Comparison of ENCODE assay signal across 2 cellular contexts in genomic region chr1:89887270-89887669, GRCh38.
A peak's percentile ranks its signal among the peaks of the same experiment; 100 is the strongest.
TF ChIP-seq lines count a peak whose summit lies in the region.

No MANE protein-coding gene starts in this region.

TF ChIP-seq in SK-N-SH treated with all-trans-retinoic acid at 6 μM for 48 hours, 23 proteins besides CTCF, POLR2A, EP300 and RAD21:
- no peak for TF ChIP-seq PATZ1 (CRISPR knock-in tag; IDR thresholded peaks at IDR 0.05; ENCODE audit: borderline replicate concordance)
- no peak for TF ChIP-seq POU6F1 (CRISPR knock-in tag; IDR thresholded peaks at IDR 0.05; ENCODE audit: borderline replicate concordance, low read depth)
- no peak for TF ChIP-seq BACH2 (CRISPR knock-in tag; IDR thresholded peaks at IDR 0.05; ENCODE audit: borderline replicate concordance)
- TF ChIP-seq ZNF8 (CRISPR knock-in tag; IDR thresholded peaks at IDR 0.05): no peak
- TF ChIP-seq ZNF565 (CRISPR knock-in tag; conservative IDR thresholded peaks at IDR 0.05; ENCODE audit: low read depth): no peak
- no peak for TF ChIP-seq TCF4 (CRISPR knock-in tag; IDR thresholded peaks at IDR 0.05; ENCODE audit: borderline replicate concordance)
- no peak for TF ChIP-seq OSR1 (CRISPR knock-in tag; IDR thresholded peaks at IDR 0.05)
- no peak for TF ChIP-seq RARB (CRISPR knock-in tag; IDR thresholded peaks at IDR 0.05)
- TF ChIP-seq TSHZ2 (CRISPR knock-in tag; IDR thresholded peaks at IDR 0.05): no peak
- TF ChIP-seq ISL1 (CRISPR knock-in tag; IDR thresholded peaks at IDR 0.05): peak; percentile 50; the same call in 1 of the 2 replicates
- no peak for TF ChIP-seq SNAI2 (CRISPR knock-in tag; IDR thresholded peaks at IDR 0.05)
- TF ChIP-seq PPARA (CRISPR knock-in tag; IDR thresholded peaks at IDR 0.05; ENCODE audit: borderline replicate concordance): no peak
- TF ChIP-seq TOX (CRISPR knock-in tag; IDR thresholded peaks at IDR 0.05; ENCODE audit: borderline replicate concordance): no peak
- TF ChIP-seq CREB5 (CRISPR knock-in tag; IDR thresholded peaks at IDR 0.05; ENCODE audit: low read depth): no peak
- no peak for TF ChIP-seq ESRRG (CRISPR knock-in tag; IDR thresholded peaks at IDR 0.05)
- TF ChIP-seq ZFP30 (CRISPR knock-in tag; IDR thresholded peaks at IDR 0.05): no peak
- TF ChIP-seq ZFP3 (CRISPR knock-in tag; IDR thresholded peaks at IDR 0.05): 0 out of 2 replicates have a peak, but pooled peaks have one; percentile 33
- TF ChIP-seq ARNTL (CRISPR knock-in tag; IDR thresholded peaks at IDR 0.05; ENCODE audit: borderline replicate concordance, low read depth): no peak

TF ChIP-seq in SK-N-SH, 30 proteins besides CTCF, POLR2A, EP300 and RAD21 (continued from another document):
- no peak for TF ChIP-seq REST (IDR thresholded peaks at IDR 0.05; ENCODE audit: low read depth, low read length)
- TF ChIP-seq FOXJ3 (CRISPR knock-in tag; IDR thresholded peaks at IDR 0.05): no peak
- no peak for TF ChIP-seq IRF3 (IDR thresholded peaks at IDR 0.05; ENCODE audit: low read depth, low read length)
- TF ChIP-seq SMC3 (IDR thresholded peaks at IDR 0.05; ENCODE audit: low read depth, low read length): no peak
- no peak for TF ChIP-seq PBX3 (IDR thresholded peaks at IDR 0.05)
- no peak for TF ChIP-seq TAF1 (IDR thresholded peaks at IDR 0.05; ENCODE audit: borderline replicate concordance, low read depth, low read length)
- no peak for TF ChIP-seq USF2 (IDR thresholded peaks at IDR 0.05; ENCODE audit: borderline replicate concordance, low read depth, low read length)
TF ChIP-seq in SK-N-SH: peak in this region for 0.
